ENCODE assay signal across 23 cellular contexts in the genomic region with DNA sequence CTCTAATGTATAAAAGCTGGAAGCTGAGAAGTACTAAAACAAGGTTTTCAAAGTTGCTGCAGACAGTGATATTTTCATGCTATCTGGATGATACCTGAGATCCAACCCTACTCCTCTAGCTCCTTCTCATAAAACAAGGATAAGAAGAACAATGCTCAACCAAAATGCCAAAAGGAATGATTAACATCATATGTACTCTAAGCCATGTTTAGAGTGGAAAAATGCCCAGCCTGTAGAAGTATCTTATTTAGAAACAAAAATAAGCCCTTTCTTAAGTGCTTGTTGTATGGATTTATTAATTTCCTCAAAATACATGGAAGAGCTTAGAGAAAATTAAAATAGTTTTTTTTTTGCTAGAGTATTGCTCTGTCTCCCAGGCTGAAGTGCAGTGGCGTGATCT.
"Had no signal": no experiment of that assay in that cellular context is flagged by ENCODE, and none has a peak within 500 bp of the region (broad histone marks: within the 10 kb centered on the region; RNA-seq: fewer than 3 reads in every experiment).

No MANE protein-coding gene starts in this region.

- H3K4me1 ChIP-seq: testis, tibial nerve, upper lobe of right lung, vagina had no signal

- H3K4me3 Mint-ChIP-seq: naive thymus-derived CD8-positive, alpha-beta T cell; stimulated activated naive B cell treated with anti-CD40 and anti-IgM and Interleukin-4, amounts not matched to agents 10 μg/mL and 1 μg/mL and 100 μg/mL, for 72 hours; stimulated activated naive CD8-positive, alpha-beta T cell treated with anti-CD3 and anti-CD28 coated beads, Interleukin-15, amount 100 ng/mL, for 72 hours had no signal

- H3K27ac ChIP-seq: epithelial cell of prostate, esophagus muscularis mucosa, heart left ventricle, skin epidermis, testis, tibial nerve, upper lobe of right lung, vagina had no signal

- H3K27me3 Mint-ChIP-seq: naive thymus-derived CD8-positive, alpha-beta T cell; stimulated activated naive B cell treated with anti-CD40 and anti-IgM and Interleukin-4, amounts not matched to agents 10 μg/mL and 1 μg/mL and 100 μg/mL, for 72 hours; stimulated activated naive CD8-positive, alpha-beta T cell treated with anti-CD3 and anti-CD28 coated beads, Interleukin-15, amount 100 ng/mL, for 72 hours had no signal

- H3K9me3 ChIP-seq: esophagus muscularis mucosa, heart left ventricle, mucosa of descending colon, neutrophil, testis, tibial nerve, upper lobe of right lung, vagina had no signal

- H3K9me3 Mint-ChIP-seq: naive thymus-derived CD8-positive, alpha-beta T cell; stimulated activated naive B cell treated with anti-CD40 and anti-IgM and Interleukin-4, amounts not matched to agents 10 μg/mL and 1 μg/mL and 100 μg/mL, for 72 hours; stimulated activated naive CD8-positive, alpha-beta T cell treated with anti-CD3 and anti-CD28 coated beads, Interleukin-15, amount 100 ng/mL, for 72 hours had no signal

- H3K4me3 ChIP-seq: esophagus muscularis mucosa, heart left ventricle, lung, mucosa of descending colon, skin epidermis, testis, tibial nerve, upper lobe of right lung, vagina had no signal

- ATAC-seq: heart left ventricle; left colon; left ventricle myocardium superior; mucosa of descending colon; naive thymus-derived CD8-positive, alpha-beta T cell; sciatic nerve; stimulated activated naive B cell treated with anti-CD40 and anti-IgM and Interleukin-4, amounts not matched to agents 10 μg/mL and 1 μg/mL and 100 μg/mL, for 72 hours; stimulated activated naive CD8-positive, alpha-beta T cell treated with anti-CD3 and anti-CD28 coated beads, Interleukin-15, amount 100 ng/mL, for 72 hours; upper lobe of right lung had no signal

- DNase-seq: effector memory CD4-positive, alpha-beta T cell; heart left ventricle; hippocampal formation; left colon; left ventricle myocardium superior; mucosa of descending colon; naive thymus-derived CD8-positive, alpha-beta T cell; stimulated activated CD4-positive, alpha-beta T cell treated with anti-CD3 and anti-CD28 coated beads, Interleukin-2, amount 100 ng/mL, for 24 hours; stimulated activated CD4-positive, alpha-beta T cell treated with anti-CD3 and anti-CD28 coated beads, Interleukin-4, amount 100 ng/mL, for 4 hours; stimulated activated naive B cell treated with anti-CD40 and anti-IgM and Interleukin-4, amounts not matched to agents 10 μg/mL and 1 μg/mL and 100 μg/mL, for 72 hours; stimulated activated naive CD8-positive, alpha-beta T cell treated with anti-CD3 and anti-CD28 coated beads, Interleukin-15, amount 100 ng/mL, for 72 hours; testis; upper lobe of right lung had no signal

- H3K27me3 ChIP-seq: esophagus muscularis mucosa, heart left ventricle, neutrophil, testis, tibial nerve, upper lobe of right lung, vagina had no signal

- FAIRE-seq: endometrium, frontal cortex had no signal
